In genomic region chr1:162631546-162632233, GRCh38 we compare ENCODE assay signal across 9 cellular contexts. TPM values are rescaled to one million over a fixed set of nuclear protein-coding genes. Genes with fewer than 3 reads are reported as not detected.
A peak's percentile ranks its signal among the peaks of the same experiment; 100 is the strongest.
DNase-seq lines count a peak whose midpoint lies in the region; ATAC-seq, FAIRE-seq and TF ChIP-seq lines count a peak whose summit lies in the region.
"Had no signal": no experiment of that assay in that cellular context is flagged by ENCODE, and none has a peak within 500 bp of the region (broad histone marks: within the 10 kb centered on the region; RNA-seq: fewer than 3 reads in every experiment).

No MANE protein-coding gene starts in this region.

- peak overlapping the region; percentile 63 to 88 (median 78) for H3K27ac ChIP-seq in heart right ventricle
- peak overlapping the region in 1 of 2 donors; percentile 80 for H3K27ac ChIP-seq in small intestine (ENCODE audit: low read depth in 1 of 2, low read length in 1 of 2)

- H3K27me3 ChIP-seq in heart right ventricle (no peaks in the 10 kb centered on the region), small intestine (ENCODE audit: control insufficient read depth in 2 of 2, insufficient read depth in 2 of 2, low read length in 2 of 2) (no peaks in the 10 kb centered on the region)

- peak; percentile 70 to 90 (median 85) for ATAC-seq in heart right ventricle

- DNase-seq in heart right ventricle: peak; percentile 19 to 54
- no peak for DNase-seq in skeletal muscle cell (ENCODE audit: low read depth)
- DNase-seq in NCI-H2171 (lab: John Stamatoyannopoulos, UW): no peak
- no peak for DNase-seq in activated naive CD4-positive, alpha-beta T cell treated with Interleukin-2 at 50 U/mL for 16 hours
- DNase-seq in small intestine: no peak
- no peak for DNase-seq in NCI-H1092 treated with DMSO at 0.1 percent for 48 hours (lab: John Stamatoyannopoulos, UW)
- DNase-seq: NCI-H510A had no signal

- TF ChIP-seq CTCF in WI38 (IDR thresholded peaks at IDR 0.05; ENCODE audit: low read depth, low read length) (no peak), heart right ventricle (IDR thresholded peaks at IDR 0.05) (no peak)

- intact Hi-C loops in heart right ventricle (cut with DNase I): loop anchor here in 5 of 10 donors (5.0 to 10.0 kb wide), 7 partner anchors 46 to 123 kb away; no protein-coding TSS in a partner anchor

- peaks cover 3 to 43% (median 18%) of the 10 kb centered on the region in 9 donors for H3K4me1 ChIP-seq in heart right ventricle
- H3K4me1 ChIP-seq in small intestine (ENCODE audit: control insufficient read depth in 2 of 2, insufficient read depth in 1 of 2, low read depth in 1 of 2, low read length in 1 of 2): peaks cover 0 to 3% of the 10 kb centered on the region in 2 donors

- peak overlapping the region; percentile 92 for H3K4me3 ChIP-seq in WI38 (ENCODE audit: low read depth, low read length)
- H3K4me3 ChIP-seq in heart right ventricle: peak overlapping the region; percentile 29 to 63 (median 48)
- H3K4me3 ChIP-seq in skeletal muscle cell (ENCODE audit: low read depth, low read length): peak overlapping the region; percentile 74
- H3K4me3 ChIP-seq in small intestine (ENCODE audit: low read depth in 1 of 2, low read length in 2 of 2): no peak overlapping the region

- WGBS in heart right ventricle, 2 donors: 13 to 26% methylated on average over 11 of the region's 11 CpGs
- 45 to 62% (median 59%) methylated on average over 11 of the region's 11 CpGs for WGBS in small intestine, 3 donors

- FAIRE-seq in G401.6 (lab: Jason Lieb, UNC) (peak; percentile 97), small intestine (lab: Jason Lieb, UNC) (no peak)

- H3K36me3 ChIP-seq in heart right ventricle (no peaks in the 10 kb centered on the region), small intestine (ENCODE audit: control insufficient read depth in 2 of 2, insufficient read depth in 2 of 2, low read length in 2 of 2) (no peaks in the 10 kb centered on the region)

- H3K9me3 ChIP-seq in heart right ventricle: no peaks in the 10 kb centered on the region
- no peaks in the 10 kb centered on the region for H3K9me3 ChIP-seq in small intestine (ENCODE audit: control insufficient read depth, low read depth)

RNA-seq across cellular contexts. Expression of gene DDR2, which starts 0.6 kb away (rescaled TPM):
- total RNA-seq in heart right ventricle: 10 to 100 TPM; 16.1 to 32.0 (median 22.9) TPM
- 1 to 10 TPM; 5.1 to 9.3 TPM for polyA plus RNA-seq in heart right ventricle
- polyA plus RNA-seq in small intestine: 10 to 100 TPM in 1 of 3 donors, 1 to 10 TPM in 1, under 1 TPM in 1; 0.89 to 11.1 (median 2.7) TPM

Comparison
In these comparisons a context has a peak if more than half of its experiments do, and no peak if none do; other contexts are left out.
1. H3K4me3 ChIP-seq: peak in WI38 (single experiment), heart right ventricle (10 of 10) and skeletal muscle cell (single experiment); none in small intestine (0 of 2).
2. DNase-seq: peak in heart right ventricle (2 of 2); none in skeletal muscle cell (single experiment), NCI-H2171 (single experiment), activated naive CD4-positive, alpha-beta T cell treated with Interleukin-2 at 50 U/mL for 16 hours (single experiment), small intestine (single experiment) and NCI-H1092 treated with DMSO at 0.1 percent for 48 hours (single experiment).